ENCODE assay signal across 20 cellular contexts in the genomic region with DNA sequence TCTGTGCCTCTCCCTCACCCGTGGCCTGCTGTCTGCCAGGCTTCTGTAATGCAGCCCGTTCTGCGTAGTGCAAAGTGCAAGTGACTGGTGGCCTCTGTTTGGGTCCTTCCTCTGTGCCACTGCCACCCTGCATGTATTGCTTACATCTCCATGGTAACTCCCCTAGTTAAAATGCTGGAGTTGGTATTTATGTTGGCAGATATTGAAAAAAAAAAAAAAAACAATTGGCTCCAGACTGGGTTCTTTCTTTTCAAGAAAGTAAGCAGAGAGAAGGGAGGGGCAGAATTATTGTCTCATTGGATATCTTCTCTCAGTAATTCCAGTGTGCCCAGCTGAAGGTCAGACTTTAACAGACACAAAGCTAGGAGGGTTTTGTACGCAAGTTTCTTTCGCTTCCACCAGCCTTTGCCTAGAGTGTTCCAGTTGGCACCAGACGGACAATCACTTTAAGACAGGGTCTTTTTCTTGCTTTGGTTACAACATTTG.
DNase-seq lines count a peak whose midpoint lies in the region; TF ChIP-seq lines count a peak whose summit lies in the region.
"Had no signal": no experiment of that assay in that cellular context is flagged by ENCODE, and none has a peak within 500 bp of the region (broad histone marks: within the 10 kb centered on the region; RNA-seq: fewer than 3 reads in every experiment).

No MANE protein-coding gene starts in this region.

- peaks cover 54% of the 10 kb centered on the region for H3K36me3 Mint-ChIP-seq in type B pancreatic cell
- H3K36me3 Mint-ChIP-seq: activated naive CD8-positive, alpha-beta T cell treated with anti-CD3 and anti-CD28 coated beads for 36 hours; naive thymus-derived CD8-positive, alpha-beta T cell had no signal

- peak overlapping the region; percentile 17 for H3K27ac Mint-ChIP-seq in type B pancreatic cell
- H3K27ac Mint-ChIP-seq: activated CD8-positive, alpha-beta T cell treated with anti-CD3 and anti-CD28 coated beads for 36 hours; activated naive CD8-positive, alpha-beta T cell treated with anti-CD3 and anti-CD28 coated beads for 36 hours; activated T-cell treated with anti-CD3 and anti-CD28 coated beads, Interleukin-2, amount 50 U/mL, for 72 hours; endodermal cell; naive thymus-derived CD8-positive, alpha-beta T cell had no signal

- intact Hi-C loops in head of caudate nucleus (cut with DNase I): no loop called here

- H3K4me3 Mint-ChIP-seq in type B pancreatic cell: no peak overlapping the region
- H3K4me3 Mint-ChIP-seq: activated CD8-positive, alpha-beta T cell treated with anti-CD3 and anti-CD28 coated beads for 36 hours; activated naive CD8-positive, alpha-beta T cell treated with anti-CD3 and anti-CD28 coated beads for 36 hours; activated T-cell treated with anti-CD3 and anti-CD28 coated beads, Interleukin-2, amount 50 U/mL, for 72 hours; endodermal cell; naive thymus-derived CD8-positive, alpha-beta T cell had no signal

- H3K27me3 Mint-ChIP-seq in type B pancreatic cell: no peaks in the 10 kb centered on the region
- H3K27me3 Mint-ChIP-seq: activated CD8-positive, alpha-beta T cell treated with anti-CD3 and anti-CD28 coated beads for 36 hours; naive thymus-derived CD8-positive, alpha-beta T cell had no signal

- H3K9me3 Mint-ChIP-seq in type B pancreatic cell: no peaks in the 10 kb centered on the region
- H3K9me3 Mint-ChIP-seq: activated CD8-positive, alpha-beta T cell treated with anti-CD3 and anti-CD28 coated beads for 36 hours; activated naive CD8-positive, alpha-beta T cell treated with anti-CD3 and anti-CD28 coated beads for 36 hours; activated T-cell treated with anti-CD3 and anti-CD28 coated beads, Interleukin-2, amount 50 U/mL, for 72 hours; endodermal cell; naive thymus-derived CD8-positive, alpha-beta T cell had no signal

- peaks cover 5% of the 10 kb centered on the region for H3K4me1 Mint-ChIP-seq in type B pancreatic cell (ENCODE audit: unreplicated experiment)
- H3K4me1 Mint-ChIP-seq: activated naive CD8-positive, alpha-beta T cell treated with anti-CD3 and anti-CD28 coated beads for 36 hours; naive thymus-derived CD8-positive, alpha-beta T cell had no signal

- peak; percentile 9 for DNase-seq in NCI-H2227 (lab: John Stamatoyannopoulos, UW; ENCODE audit: unreplicated experiment)
- DNase-seq in NCI-H2227 treated with DMSO at 0.1 percent for 48 hours (lab: John Stamatoyannopoulos, UW): no peak
- DNase-seq in head of caudate nucleus: peak in 31 of 42 donors; percentile 23 to 80 (median 47)
- DNase-seq in pons (ENCODE audit: low spot score): peak; percentile 72
- no peak for DNase-seq in type B pancreatic cell (ENCODE audit: extremely low spot score, unreplicated experiment)
- no peak for DNase-seq in T1000 (lab: John Stamatoyannopoulos, UW)
- no peak for DNase-seq in effector CD4-positive, alpha-beta T cell
- no peak for DNase-seq in stimulated activated CD8-positive, alpha-beta memory T cell treated with anti-CD3 and anti-CD28 coated beads, Interleukin-4, amount 100 ng/mL, for 48 hours
- DNase-seq: 8988T; activated CD8-positive, alpha-beta T cell treated with anti-CD3 and anti-CD28 coated beads for 36 hours; activated naive CD8-positive, alpha-beta T cell treated with anti-CD3 and anti-CD28 coated beads for 36 hours; activated T-cell treated with anti-CD3 and anti-CD28 coated beads, Interleukin-2, amount 50 U/mL, for 72 hours; endodermal cell; left lung; naive thymus-derived CD8-positive, alpha-beta T cell; NCI-H187; NCI-H446; right lobe of liver; T-helper 1 cell; testis had no signal

- TF ChIP-seq CTCF in type B pancreatic cell (conservative IDR thresholded peaks at IDR 0.05): no peak

Comparison
In these comparisons a context has a peak if more than half of its experiments do, and no peak if none do; other contexts are left out.
1. DNase-seq: peak in NCI-H2227 (single experiment), head of caudate nucleus (31 of 42) and pons (single experiment); none in NCI-H2227 treated with DMSO at 0.1 percent for 48 hours (single experiment), type B pancreatic cell (single experiment), T1000 (single experiment), effector CD4-positive, alpha-beta T cell (single experiment) and stimulated activated CD8-positive, alpha-beta memory T cell treated with anti-CD3 and anti-CD28 coated beads, Interleukin-4, amount 100 ng/mL, for 48 hours (single experiment).